Comparison of ENCODE assay signal across 1 cellular context in genomic region chr16:4529085-4530060, GRCh38.
TF ChIP-seq lines count a peak whose summit lies in the region.

No MANE protein-coding gene starts in this region.

TF ChIP-seq in endothelial cell of umbilical vein, 7 proteins besides CTCF, POLR2A, EP300 and RAD21:
- no peak for TF ChIP-seq MAX (IDR thresholded peaks at IDR 0.05; ENCODE audit: insufficient read depth, insufficient read length)
- TF ChIP-seq FOS (IDR thresholded peaks at IDR 0.05; ENCODE audit: borderline replicate concordance, insufficient read depth, low read length) = no peak
- TF ChIP-seq JUN (IDR thresholded peaks at IDR 0.05; ENCODE audit: borderline replicate concordance, insufficient read depth, insufficient read length, low read depth) = no peak
- TF ChIP-seq MYC (IDR thresholded peaks at IDR 0.05; ENCODE audit: low read depth, low read length) = no peak
- TF ChIP-seq POLR2AphosphoS5 (IDR thresholded peaks at IDR 0.05; ENCODE audit: insufficient read depth, low read depth, low read length) = no peak
- TF ChIP-seq GATA2 (IDR thresholded peaks at IDR 0.05; ENCODE audit: insufficient read depth, insufficient read length, low read depth, low read length) = no peak
- no peak for TF ChIP-seq EZH2 (IDR thresholded peaks at IDR 0.05; ENCODE audit: borderline replicate concordance, low read depth, low read length, severe bottlenecking)
